In the genomic region with DNA sequence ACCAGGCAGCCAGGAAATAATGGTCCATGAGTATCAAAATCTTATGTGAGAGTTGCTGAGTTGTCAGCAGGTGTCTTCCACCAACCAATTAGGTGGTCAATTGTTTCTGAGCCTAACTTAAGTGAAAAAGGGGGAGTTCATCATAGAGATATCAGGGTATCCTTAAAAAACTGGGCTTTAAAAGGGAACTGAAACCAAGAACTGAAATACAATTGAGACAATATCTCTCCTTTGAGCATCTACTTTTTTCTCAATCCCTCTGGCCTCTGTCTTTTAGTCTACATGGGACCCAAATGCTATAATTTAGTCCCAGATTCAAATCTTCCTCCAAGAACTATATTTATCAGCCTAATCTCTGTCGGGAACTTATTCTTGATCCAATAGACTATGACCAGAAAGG, we compare ENCODE assay signal across 35 cellular contexts.
"Had no signal": no experiment of that assay in that cellular context is flagged by ENCODE, and none has a peak within 500 bp of the region (broad histone marks: within the 10 kb centered on the region; RNA-seq: fewer than 3 reads in every experiment).

No MANE protein-coding gene starts in this region.

- H3K4me3 Mint-ChIP-seq: activated CD4-positive, alpha-beta memory T cell treated with anti-CD3 and anti-CD28 coated beads for 36 hours; activated CD4-positive, alpha-beta T cell treated with anti-CD3 and anti-CD28 coated beads for 36 hours; activated CD4-positive, alpha-beta T cell treated with anti-CD3 and anti-CD28 coated beads, Interleukin-2, amount 10 ng/mL, durations not matched to agents 24 days and 14 days; activated CD8-positive, alpha-beta memory T cell treated with anti-CD3 and anti-CD28 coated beads, Interleukin-2, amount 10 ng/mL, durations not matched to agents 7 days and 5 days; activated CD8-positive, alpha-beta T cell treated with anti-CD3 and anti-CD28 coated beads, Interleukin-2, amount 10 ng/mL, durations not matched to agents 7 days and 5 days; activated naive CD4-positive, alpha-beta T cell treated with anti-CD3 and anti-CD28 coated beads for 36 hours; activated naive CD4-positive, alpha-beta T cell treated with anti-CD3 and anti-CD28 coated beads, Interleukin-2, amount 50 U/mL, for 24 hours; activated naive CD8-positive, alpha-beta T cell treated with anti-CD3 and anti-CD28 coated beads for 36 hours; activated naive CD8-positive, alpha-beta T cell treated with anti-CD3 and anti-CD28 coated beads, Interleukin-2, amount 50 U/mL, for 24 hours; activated T-helper 1 cell treated with anti-CD3 and anti-CD28 coated beads, Interleukin-12 subunit alpha, Interleukin-12 subunit beta, Interleukin-2, Interleukin-4 antibody, amounts not matched to agents 30 ng/mL and 10 ng/mL and 1 ng/mL, durations not matched to agents 14 hours and 24 hours and 36 hours; brain; dendritic cell treated with granulocyte-macrophage colony-stimulating factor and Interleukin-4, amounts not matched to agents 40 ng/mL and 50 ng/mL, for 4 days; endodermal cell; T-helper 17 cell; T-helper 2 cell treated with Interferon-gamma antibody and Interleukin-4, amounts not matched to agents 5 μg/mL and 100 μg/mL, for 36 hours had no signal

- H3K4me1 Mint-ChIP-seq: brain, endodermal cell had no signal

- H3K9me3 Mint-ChIP-seq: activated CD4-positive, alpha-beta memory T cell treated with anti-CD3 and anti-CD28 coated beads for 36 hours; endodermal cell; T-helper 2 cell treated with Interferon-gamma antibody and Interleukin-4, amounts not matched to agents 5 μg/mL and 100 μg/mL, for 36 hours had no signal

- DNase-seq: activated CD4-positive, alpha-beta memory T cell treated with anti-CD3 and anti-CD28 coated beads for 36 hours; activated CD4-positive, alpha-beta T cell treated with anti-CD3 and anti-CD28 coated beads for 36 hours; activated CD4-positive, alpha-beta T cell treated with anti-CD3 and anti-CD28 coated beads, Interleukin-2, amount 10 ng/mL, durations not matched to agents 24 days and 14 days; activated CD4-positive, CD25-positive, alpha-beta regulatory T cell; activated CD4-positive, CD25-positive, alpha-beta regulatory T cell treated with anti-CD3 and anti-CD28 coated beads, Interleukin-2, amount 50 U/mL, for 72 hours; activated CD8-positive, alpha-beta memory T cell treated with anti-CD3 and anti-CD28 coated beads, Interleukin-2, amount 10 ng/mL, durations not matched to agents 7 days and 5 days; activated CD8-positive, alpha-beta memory T cell treated with anti-CD3 and anti-CD28 coated beads, Interleukin-2, amount 50 U/mL, for 4 hours; activated CD8-positive, alpha-beta T cell treated with anti-CD3 and anti-CD28 coated beads, Interleukin-2, amount 10 ng/mL, durations not matched to agents 7 days and 5 days; activated effector memory CD4-positive, alpha-beta T cell treated with anti-CD3 and anti-CD28 coated beads, Interleukin-2, amount 50 U/mL, for 16 hours; activated naive CD4-positive, alpha-beta T cell treated with anti-CD3 and anti-CD28 coated beads for 36 hours; activated naive CD8-positive, alpha-beta T cell treated with anti-CD3 and anti-CD28 coated beads for 36 hours; activated naive CD8-positive, alpha-beta T cell treated with anti-CD3 and anti-CD28 coated beads, Interleukin-2, amount 50 U/mL, for 24 hours; activated T-cell treated with anti-CD3 and anti-CD28 coated beads, Interleukin-2, amount 50 U/mL, for 1 hour; activated T-cell treated with anti-CD3 and anti-CD28 coated beads, Interleukin-2, amount 50 U/mL, for 48 hours; adrenal gland; amygdala; aorta; central memory CD4-positive, alpha-beta T cell; dorsolateral prefrontal cortex; effector memory CD4-positive, alpha-beta T cell; endodermal cell; erythroblast; foreskin keratinocyte; gastrocnemius medialis; glutamatergic neuron; heart left ventricle; T-helper 17 cell; T1000; WERI-Rb-1 had no signal

- H3K27ac Mint-ChIP-seq: activated CD4-positive, alpha-beta memory T cell treated with anti-CD3 and anti-CD28 coated beads for 36 hours; activated CD4-positive, alpha-beta T cell treated with anti-CD3 and anti-CD28 coated beads for 36 hours; activated CD4-positive, alpha-beta T cell treated with anti-CD3 and anti-CD28 coated beads, Interleukin-2, amount 10 ng/mL, durations not matched to agents 24 days and 14 days; activated CD8-positive, alpha-beta memory T cell treated with anti-CD3 and anti-CD28 coated beads, Interleukin-2, amount 10 ng/mL, durations not matched to agents 7 days and 5 days; activated CD8-positive, alpha-beta T cell treated with anti-CD3 and anti-CD28 coated beads, Interleukin-2, amount 10 ng/mL, durations not matched to agents 7 days and 5 days; activated naive CD4-positive, alpha-beta T cell treated with anti-CD3 and anti-CD28 coated beads for 36 hours; activated naive CD4-positive, alpha-beta T cell treated with anti-CD3 and anti-CD28 coated beads, Interleukin-2, amount 50 U/mL, for 24 hours; activated naive CD8-positive, alpha-beta T cell treated with anti-CD3 and anti-CD28 coated beads for 36 hours; activated naive CD8-positive, alpha-beta T cell treated with anti-CD3 and anti-CD28 coated beads, Interleukin-2, amount 50 U/mL, for 24 hours; activated T-helper 1 cell treated with anti-CD3 and anti-CD28 coated beads, Interleukin-12 subunit alpha, Interleukin-12 subunit beta, Interleukin-2, Interleukin-4 antibody, amounts not matched to agents 30 ng/mL and 10 ng/mL and 1 ng/mL, durations not matched to agents 14 hours and 24 hours and 36 hours; activated T-helper 2 cell treated with anti-CD3 and anti-CD28 coated beads, Interferon-gamma antibody, Interleukin-2, Interleukin-4, amounts not matched to agents 10 μg/mL and 5 μg/mL and 100 μg/mL, durations not matched to agents 14 hours and 24 hours and 36 hours; brain; dendritic cell treated with granulocyte-macrophage colony-stimulating factor and Interleukin-4, amounts not matched to agents 40 ng/mL and 50 ng/mL, for 4 days; endodermal cell; T-helper 17 cell; T-helper 2 cell treated with Interferon-gamma antibody and Interleukin-4, amounts not matched to agents 5 μg/mL and 100 μg/mL, for 36 hours had no signal

- H3K27me3 Mint-ChIP-seq: activated CD4-positive, alpha-beta memory T cell treated with anti-CD3 and anti-CD28 coated beads for 36 hours; activated CD4-positive, alpha-beta T cell treated with anti-CD3 and anti-CD28 coated beads for 36 hours; activated CD4-positive, alpha-beta T cell treated with anti-CD3 and anti-CD28 coated beads, Interleukin-2, amount 10 ng/mL, durations not matched to agents 24 days and 14 days; activated CD8-positive, alpha-beta memory T cell treated with anti-CD3 and anti-CD28 coated beads, Interleukin-2, amount 10 ng/mL, durations not matched to agents 7 days and 5 days; activated naive CD4-positive, alpha-beta T cell treated with anti-CD3 and anti-CD28 coated beads, Interleukin-2, amount 50 U/mL, for 24 hours; activated naive CD8-positive, alpha-beta T cell treated with anti-CD3 and anti-CD28 coated beads for 36 hours; activated naive CD8-positive, alpha-beta T cell treated with anti-CD3 and anti-CD28 coated beads, Interleukin-2, amount 50 U/mL, for 24 hours; T-helper 17 cell had no signal

- H3K36me3 Mint-ChIP-seq: brain had no signal

- ATAC-seq: activated CD4-positive, alpha-beta T cell treated with anti-CD3 and anti-CD28 coated beads for 36 hours; activated CD8-positive, alpha-beta memory T cell treated with anti-CD3 and anti-CD28 coated beads, Interleukin-2, amount 10 ng/mL, durations not matched to agents 7 days and 5 days; activated CD8-positive, alpha-beta T cell treated with anti-CD3 and anti-CD28 coated beads, Interleukin-2, amount 10 ng/mL, durations not matched to agents 7 days and 5 days; activated naive CD8-positive, alpha-beta T cell treated with anti-CD3 and anti-CD28 coated beads, Interleukin-2, amount 50 U/mL, for 24 hours; foreskin keratinocyte; gastrocnemius medialis; heart left ventricle; T-helper 17 cell had no signal
